Comparison of ENCODE assay signal across 8 cellular contexts in genomic region chr17:68235336-68235791, GRCh38. TPM values are rescaled to one million over a fixed set of nuclear protein-coding genes. Genes with fewer than 3 reads are reported as not detected.
A peak's percentile ranks its signal among the peaks of the same experiment; 100 is the strongest.
DNase-seq lines count a peak whose midpoint lies in the region; ATAC-seq, FAIRE-seq and TF ChIP-seq lines count a peak whose summit lies in the region.
"Not testable (repeated sequence)": the region's sequence is repeated elsewhere in the genome, so short reads cannot be mapped to it uniquely, and the experiment has no call there.

No MANE protein-coding gene starts in this region.

- not testable (repeated sequence) for TF ChIP-seq CTCF in OCI-LY3 (IDR thresholded peaks at IDR 0.05; ENCODE audit: low read depth, low read length); GM12878 (IDR thresholded peaks at IDR 0.05 in 2 of 3, conservative IDR thresholded peaks at IDR 0.05 in 1 of 3; ENCODE audit: control insufficient read depth in 2 of 3, extremely low read depth in 1 of 3, insufficient read depth in 1 of 3, low read depth in 3 of 3, low read length in 3 of 3); foreskin keratinocyte (conservative IDR thresholded peaks at IDR 0.05); liver (IDR thresholded peaks at IDR 0.05; ENCODE audit: low read depth, low read length, missing input control); prostate gland (IDR thresholded peaks at IDR 0.05); thyroid gland (IDR thresholded peaks at IDR 0.05)

- H3K27ac ChIP-seq in OCI-LY3 (ENCODE audit: low read length) (peak overlapping the region; percentile 35), GM12878 (ENCODE audit: control insufficient read depth, insufficient read depth) (peak overlapping the region; percentile 70), foreskin keratinocyte (peak overlapping the region; percentile 57), liver (ENCODE audit: low read depth in 1 of 2, low read length in 2 of 2) (peak overlapping the region; percentile 12 to 35), prostate gland (peak overlapping the region; percentile 57 to 74), thyroid gland (peak overlapping the region; percentile 89 to 96 (median 92))

- not testable (repeated sequence) for BruUV-seq in GM12878 (replicated peaks; lab: Mats Ljungman, UMichigan)

- peak overlapping the region; percentile 75 for H3K27ac Mint-ChIP-seq in activated CD8-positive, alpha-beta T cell treated with anti-CD3 and anti-CD28 coated beads, Interleukin-2, amount 10 ng/mL, durations not matched to agents 7 days and 5 days

- intact Hi-C loops in GM12878 (cut with micrococcal nuclease; ENCODE audit: unreplicated experiment); prostate gland (cut with DNase I); thyroid gland (cut with DNase I): not testable (repeated sequence)

- CTCF ChIA-PET in activated CD8-positive, alpha-beta T cell treated with anti-CD3 and anti-CD28 coated beads, Interleukin-2, amount 10 ng/mL, durations not matched to agents 7 days and 5 days (lab: Charles Lee), result not testable (repeated sequence)
- CTCF ChIA-PET in GM12878 (lab: Yijun Ruan, JAX), result interaction anchor here (1.1 to 5.1 kb wide), 3 partner anchors 13 to 29 kb away, joined by 3 to 32 read pairs (median 4); partner anchors contain the start of gene AMZ2

- not testable (repeated sequence) for TF ChIP-seq POLR2A in GM12878 (IDR thresholded peaks at IDR 0.05; ENCODE audit: low read depth, low read length); prostate gland (IDR thresholded peaks at IDR 0.05); thyroid gland (IDR thresholded peaks at IDR 0.05)

- RAD21 ChIA-PET in GM12878 (lab: Charles Lee; ENCODE audit: unreplicated experiment), result interaction anchor here (0.7 kb wide), 1 partner anchor 225 kb away, joined by 3 read pairs; no protein-coding TSS in a partner anchor

- peaks cover 11% of the 10 kb centered on the region for H3K36me3 Mint-ChIP-seq in activated CD8-positive, alpha-beta T cell treated with anti-CD3 and anti-CD28 coated beads, Interleukin-2, amount 10 ng/mL, durations not matched to agents 7 days and 5 days (ENCODE audit: low read depth)

- not testable (repeated sequence) for H3K9me3 ChIP-seq in OCI-LY3 (ENCODE audit: insufficient read depth, low read length); GM12878 (replicated peaks; ENCODE audit: control insufficient read depth, insufficient read depth, low read length); liver (ENCODE audit: control insufficient read depth in 4 of 4, low read length in 3 of 4); prostate gland; thyroid gland

- H3K27me3 ChIP-seq in OCI-LY3 (ENCODE audit: low read depth, low read length); GM12878 (replicated peaks in 1 of 2; ENCODE audit: control insufficient read depth in 2 of 2, insufficient read depth in 2 of 2, low read length in 1 of 2); foreskin keratinocyte; liver (ENCODE audit: control insufficient read depth in 4 of 4, insufficient read depth in 4 of 4, low read length in 3 of 4); prostate gland (replicated peaks; ENCODE audit: insufficient read depth); thyroid gland: not testable (repeated sequence)

- H2AFZ ChIP-seq in OCI-LY3 (ENCODE audit: low read depth, low read length), result not testable (repeated sequence)
- peak overlapping the region; percentile 65 for H2AFZ ChIP-seq in GM12878 (ENCODE audit: control insufficient read depth, low read depth, low read length)

- not testable (repeated sequence) for ATAC-seq in activated CD8-positive, alpha-beta T cell treated with anti-CD3 and anti-CD28 coated beads, Interleukin-2, amount 10 ng/mL, durations not matched to agents 7 days and 5 days
- peak; percentile 2 for ATAC-seq in GM12878
- ATAC-seq in foreskin keratinocyte, result peak; percentile 19

- peak; percentile 70 for DNase-seq in Daoy (ENCODE audit: low read depth)
- DNase-seq in activated CD8-positive, alpha-beta T cell treated with anti-CD3 and anti-CD28 coated beads, Interleukin-2, amount 10 ng/mL, durations not matched to agents 7 days and 5 days; GM12878 (ENCODE audit: low read depth, low spot score); foreskin keratinocyte; prostate gland (ENCODE audit: low spot score): not testable (repeated sequence)
- peak; percentile 90 to 94 for DNase-seq in thyroid gland

- H3K4me3 Mint-ChIP-seq in activated CD8-positive, alpha-beta T cell treated with anti-CD3 and anti-CD28 coated beads, Interleukin-2, amount 10 ng/mL, durations not matched to agents 7 days and 5 days, result not testable (repeated sequence)

- not testable (repeated sequence) for H3K4me3 ChIP-seq in OCI-LY3 (ENCODE audit: low read length); GM12878; liver (ENCODE audit: low read depth in 1 of 3, low read length in 3 of 3); prostate gland; thyroid gland (replicated peaks in 1 of 3)

- in situ Hi-C loops in GM12878 (cut with MboI), result not testable (repeated sequence)

- not testable (repeated sequence) for FAIRE-seq in GM12878 (lab: Jason Lieb, UNC)

- SMC1A ChIA-PET in GM12878 (lab: Charles Lee; ENCODE audit: uncharacterized antibody, unreplicated experiment), result interaction anchor here (1.7 to 2.3 kb wide), 3 partner anchors 10 to 23 kb away, joined by 6 to 11 read pairs (median 9); partner anchors contain the start of gene AMZ2

- TF ChIP-seq RAD21 in GM12878 (IDR thresholded peaks at IDR 0.05; ENCODE audit: insufficient read depth, low read depth, low read length); liver (IDR thresholded peaks at IDR 0.05): not testable (repeated sequence)

- WGBS in GM12878 (ENCODE audit: insufficient coverage, insufficient replicate concordance, low lambda C conversion rate, missing lambda C conversion rate), result 84% methylated on average over 11 of the region's 11 CpGs
- 81% methylated on average over 11 of the region's 11 CpGs for WGBS in liver
- 49% methylated on average over 11 of the region's 11 CpGs for WGBS in prostate gland
- WGBS in thyroid gland, 2 donors, result 34 to 49% methylated on average over 8 to 9 of the region's 11 CpGs

- POLR2A ChIA-PET in activated CD8-positive, alpha-beta T cell treated with anti-CD3 and anti-CD28 coated beads, Interleukin-2, amount 10 ng/mL, durations not matched to agents 7 days and 5 days (lab: Charles Lee), result interaction anchor here (1.6 to 4.5 kb wide), 2 partner anchors 13 to 15 kb away, joined by 3 to 69 read pairs; partner anchors contain the start of gene AMZ2
- POLR2A ChIA-PET in GM12878 (lab: Charles Lee), result interaction anchor here (0.7 to 5.5 kb wide), 4 partner anchors 13 to 224 kb away, joined by 3 to 66 read pairs (median 31); partner anchors contain the start of genes AMZ2 and WIPI1

- H3K27me3 Mint-ChIP-seq in activated CD8-positive, alpha-beta T cell treated with anti-CD3 and anti-CD28 coated beads, Interleukin-2, amount 10 ng/mL, durations not matched to agents 7 days and 5 days (ENCODE audit: low read depth), result not testable (repeated sequence)

- H3K4me1 ChIP-seq in OCI-LY3 (ENCODE audit: low read length), result peaks cover 50% of the 10 kb centered on the region
- H3K4me1 ChIP-seq in GM12878 (ENCODE audit: control insufficient read depth, insufficient read depth, low read length), result peaks cover 41% of the 10 kb centered on the region
- not testable (repeated sequence) for H3K4me1 ChIP-seq in foreskin keratinocyte; liver (ENCODE audit: control insufficient read depth in 4 of 4, insufficient read depth in 4 of 4, low read length in 3 of 4); prostate gland (replicated peaks)
- H3K4me1 ChIP-seq in thyroid gland, result peaks cover 18 to 22% of the 10 kb centered on the region in 2 donors

- not testable (repeated sequence) for H3K79me2 ChIP-seq in OCI-LY3 (ENCODE audit: low read length); GM12878 (ENCODE audit: control insufficient read depth, insufficient read depth, low read length)

- H4K20me1 ChIP-seq in OCI-LY3 (ENCODE audit: insufficient read depth, low read length); GM12878 (ENCODE audit: control insufficient read depth, insufficient read depth): not testable (repeated sequence)

- peaks cover 51% of the 10 kb centered on the region for H3K4me1 Mint-ChIP-seq in activated CD8-positive, alpha-beta T cell treated with anti-CD3 and anti-CD28 coated beads, Interleukin-2, amount 10 ng/mL, durations not matched to agents 7 days and 5 days (ENCODE audit: low read depth)

- H3K4me2 ChIP-seq in OCI-LY3 (ENCODE audit: low read length), result peak overlapping the region; percentile 4; the same call in 1 of the 2 replicates
- peak overlapping the region; percentile 15 for H3K4me2 ChIP-seq in GM12878 (ENCODE audit: control insufficient read depth, insufficient read depth)

- not testable (repeated sequence) for H3K36me3 ChIP-seq in OCI-LY3 (replicated peaks; ENCODE audit: low read depth, low read length); GM12878 (ENCODE audit: control insufficient read depth in 2 of 2, insufficient read depth in 2 of 2, low read length in 1 of 2); liver (ENCODE audit: control insufficient read depth in 4 of 4, insufficient read depth in 3 of 4, low read depth in 1 of 4, low read length in 3 of 4); prostate gland; thyroid gland

- peak in 1 of 2 experiments; percentile 7; a peak in 1 of 4 replicates for TF ChIP-seq EP300 in GM12878 (IDR thresholded peaks at IDR 0.05; ENCODE audit: borderline replicate concordance in 1 of 2, control insufficient read depth in 1 of 2, low read depth in 2 of 2, low read length in 2 of 2)

- H3K9me3 Mint-ChIP-seq in activated CD8-positive, alpha-beta T cell treated with anti-CD3 and anti-CD28 coated beads, Interleukin-2, amount 10 ng/mL, durations not matched to agents 7 days and 5 days (ENCODE audit: insufficient read depth), result not testable (repeated sequence)

- H3K9ac ChIP-seq in OCI-LY3 (ENCODE audit: low read length) (peak overlapping the region; percentile 35; the same call in 1 of the 2 replicates), GM12878 (ENCODE audit: control insufficient read depth, insufficient read depth, low read length) (peak overlapping the region; percentile 38)
- not testable (repeated sequence) for H3K9ac ChIP-seq in liver (ENCODE audit: low read depth in 1 of 2, low read length in 2 of 2)

RNA-seq across cellular contexts. Expression of gene AMZ2, which starts 12.5 kb away (rescaled TPM):
- 72.6 and 79.7 TPM in 2 replicates for total RNA-seq in Daoy (2014; rRNA removed; shearing (Covaris generic))
- 10 to 100 TPM; 79.9 to 80.0 TPM for total RNA-seq in activated CD8-positive, alpha-beta T cell treated with anti-CD3 and anti-CD28 coated beads, Interleukin-2, amount 10 ng/mL, durations not matched to agents 7 days and 5 days
- total RNA-seq in GM12878 (2013; cell fraction: nucleolus; rRNA removed), result 37.2 and 37.7 TPM in 2 replicates
- total RNA-seq in GM12878 (2014; rRNA removed) (85.7 and 95.9 TPM in 2 replicates), GM12878 (2014; rRNA removed; fragmentation: Illumina TruSeq; extraction: Trizol) (101 and 104 TPM in 2 replicates), GM12878 (2021) (80.4 and 87.7 TPM in 2 replicates), foreskin keratinocyte (106 and 110 TPM in 2 replicates), liver (10 to 100 TPM; 11.6 to 15.5 TPM), prostate gland (10 to 100 TPM; 51.0 to 57.4 TPM), thyroid gland (10 to 100 TPM; 25.0 to 72.1 (median 63.1) TPM)
- polyA plus RNA-seq in GM12878 (2011; ENCODE audit: low read depth), result 62.4 TPM
- polyA plus RNA-seq in GM12878 (2011; rRNA removed) (125 and 185 TPM in 2 replicates), GM12878 (2014; fragmentation: Illumina TruSeq; extraction: Trizol) (169 and 200 TPM in 2 replicates), GM12878 (2014; fragmentation: Nextera tagmentation; extraction: Ambion mirVana) (100 to 1,000 TPM; 127 to 135 TPM), GM12878 (2014; rRNA removed) (67.4 and 79.1 TPM in 2 replicates), GM12878 (2016; fragmentation: Nextera tagmentation; extraction: Ambion mirVana) (100 to 1,000 TPM; 182 to 189 TPM), foreskin keratinocyte (102 and 114 TPM in 2 replicates), liver (10 to 100 TPM; 19.1 to 19.6 TPM)
- polyA plus RNA-seq in GM12878 (2011; cell fraction: cytosol; rRNA removed), result 70.6 and 83.1 TPM in 2 replicates
- 64.0 and 81.7 TPM in 2 replicates for polyA plus RNA-seq in GM12878 (2011; cell fraction: nucleus; rRNA removed)
- 65.3 and 84.1 TPM in 2 replicates for polyA plus RNA-seq in GM12878 (2012)
- 40.2 and 51.5 TPM in 2 replicates for polyA minus RNA-seq in GM12878 (2011; rRNA and poly(A)+ RNA removed)
- 12.5 and 15.9 TPM in 2 replicates for polyA minus RNA-seq in GM12878 (2011; cell fraction: cytosol; rRNA and poly(A)+ RNA removed)
- 20.1 and 27.3 TPM in 2 replicates for polyA minus RNA-seq in GM12878 (2011; cell fraction: nucleus; rRNA and poly(A)+ RNA removed)

RNA-seq across cellular contexts. Expression of gene SLC16A6, which starts 55.6 kb away (rescaled TPM):
- total RNA-seq in Daoy (2014; rRNA removed; shearing (Covaris generic)), result 3.6 and 3.8 TPM in 2 replicates
- total RNA-seq in activated CD8-positive, alpha-beta T cell treated with anti-CD3 and anti-CD28 coated beads, Interleukin-2, amount 10 ng/mL, durations not matched to agents 7 days and 5 days, result 1 to 10 TPM; 6.9 to 7.1 TPM
- total RNA-seq in GM12878 (2013; cell fraction: nucleolus; rRNA removed), result 2.8 and 3.9 TPM in 2 replicates
- total RNA-seq in GM12878 (2014; rRNA removed) (7.5 TPM in 2 replicates), GM12878 (2014; rRNA removed; fragmentation: Illumina TruSeq; extraction: Trizol) (7.7 and 8.0 TPM in 2 replicates), GM12878 (2021) (7.6 and 8.1 TPM in 2 replicates), foreskin keratinocyte (not detected in 2 replicates), liver (under 1 TPM; 0.89 to 0.92 TPM), prostate gland (under 1 TPM; 0.41 to 0.85 TPM), thyroid gland (1 to 10 TPM in 1 of 4 donors, under 1 TPM in 3; 0.13 to 1.8 (median 0.46) TPM)
- polyA plus RNA-seq in GM12878 (2011; ENCODE audit: low read depth), result 3.0 TPM
- polyA plus RNA-seq in GM12878 (2011; rRNA removed) (5.5 and 6.8 TPM in 2 replicates), GM12878 (2014; fragmentation: Illumina TruSeq; extraction: Trizol) (8.8 and 8.9 TPM in 2 replicates), GM12878 (2014; fragmentation: Nextera tagmentation; extraction: Ambion mirVana) (1 to 10 TPM; 2.4 to 2.9 TPM), GM12878 (2014; rRNA removed) (5.8 and 6.6 TPM in 2 replicates), GM12878 (2016; fragmentation: Nextera tagmentation; extraction: Ambion mirVana) (1 to 10 TPM; 4.1 to 5.3 TPM), foreskin keratinocyte (not detected in 2 replicates), liver (under 1 TPM; 0.11 to 0.29 TPM)
- polyA plus RNA-seq in GM12878 (2011; cell fraction: cytosol; rRNA removed), result 4.1 and 4.7 TPM in 2 replicates
- polyA plus RNA-seq in GM12878 (2011; cell fraction: nucleus; rRNA removed), result 3.5 and 4.5 TPM in 2 replicates
- polyA plus RNA-seq in GM12878 (2012), result 3.0 and 4.4 TPM in 2 replicates
- polyA minus RNA-seq in GM12878 (2011; rRNA and poly(A)+ RNA removed), result 10.6 and 12.1 TPM in 2 replicates
- polyA minus RNA-seq in GM12878 (2011; cell fraction: cytosol; rRNA and poly(A)+ RNA removed), result 3.9 and 5.3 TPM in 2 replicates
- polyA minus RNA-seq in GM12878 (2011; cell fraction: nucleus; rRNA and poly(A)+ RNA removed), result 1.7 and 3.3 TPM in 2 replicates

RNA-seq across cellular contexts. Expression of gene ARSG, which starts 55.9 kb away (rescaled TPM):
- 4.1 and 9.3 TPM in 2 replicates for total RNA-seq in Daoy (2014; rRNA removed; shearing (Covaris generic))
- total RNA-seq in activated CD8-positive, alpha-beta T cell treated with anti-CD3 and anti-CD28 coated beads, Interleukin-2, amount 10 ng/mL, durations not matched to agents 7 days and 5 days, result 10 to 100 TPM in 1 of 2 experiments, 1 to 10 TPM in 1; 9.1 to 10.7 TPM
- 68.9 and 84.0 TPM in 2 replicates for total RNA-seq in GM12878 (2013; cell fraction: nucleolus; rRNA removed)
- total RNA-seq in GM12878 (2014; rRNA removed) (6.6 and 10.4 TPM in 2 replicates), GM12878 (2014; rRNA removed; fragmentation: Illumina TruSeq; extraction: Trizol) (9.2 and 9.8 TPM in 2 replicates), GM12878 (2021) (7.7 and 9.0 TPM in 2 replicates), foreskin keratinocyte (0.48 and 0.53 TPM in 2 replicates), liver (1 to 10 TPM; 1.9 to 5.4 TPM), prostate gland (1 to 10 TPM; 1.5 to 8.3 TPM), thyroid gland (10 to 100 TPM in 3 of 4 donors, 1 to 10 TPM in 1; 9.1 to 28.3 (median 18.1) TPM)
- 7.1 TPM for polyA plus RNA-seq in GM12878 (2011; ENCODE audit: low read depth)
- polyA plus RNA-seq in GM12878 (2011; rRNA removed) (7.5 and 9.3 TPM in 2 replicates), GM12878 (2014; fragmentation: Illumina TruSeq; extraction: Trizol) (13.5 and 16.6 TPM in 2 replicates), GM12878 (2014; fragmentation: Nextera tagmentation; extraction: Ambion mirVana) (1 to 10 TPM; 2.9 to 3.2 TPM), GM12878 (2014; rRNA removed) (6.8 and 7.4 TPM in 2 replicates), GM12878 (2016; fragmentation: Nextera tagmentation; extraction: Ambion mirVana) (1 to 10 TPM; 8.3 to 9.2 TPM), foreskin keratinocyte (0.16 and 0.29 TPM in 2 replicates), liver (1 to 10 TPM; 1.5 to 2.7 TPM)
- polyA plus RNA-seq in GM12878 (2011; cell fraction: cytosol; rRNA removed), result 5.9 and 6.5 TPM in 2 replicates
- polyA plus RNA-seq in GM12878 (2011; cell fraction: nucleus; rRNA removed), result 13.2 and 15.0 TPM in 2 replicates
- polyA plus RNA-seq in GM12878 (2012), result 5.2 and 5.9 TPM in 2 replicates
- polyA minus RNA-seq in GM12878 (2011; rRNA and poly(A)+ RNA removed), result 12.7 and 14.7 TPM in 2 replicates
- polyA minus RNA-seq in GM12878 (2011; cell fraction: cytosol; rRNA and poly(A)+ RNA removed), result 2.7 and 4.0 TPM in 2 replicates
- 9.7 and 11.2 TPM in 2 replicates for polyA minus RNA-seq in GM12878 (2011; cell fraction: nucleus; rRNA and poly(A)+ RNA removed)

Comparison
In these comparisons a context has a peak if more than half of its experiments do, and no peak if none do; other contexts are left out.
1. H3K27ac ChIP-seq: peak in every context shown above with its lines; median percentile 92 in thyroid gland; 70 in GM12878; 66 in prostate gland; 57 in foreskin keratinocyte; 35 in OCI-LY3; 24 in liver.